In genomic region chr4:138953962-138954371, GRCh38 we compare ENCODE assay signal across 12 cellular contexts.
DNase-seq lines count a peak whose midpoint lies in the region; ATAC-seq and TF ChIP-seq lines count a peak whose summit lies in the region.
"Had no signal": no experiment of that assay in that cellular context is flagged by ENCODE, and none has a peak within 500 bp of the region (broad histone marks: within the 10 kb centered on the region; RNA-seq: fewer than 3 reads in every experiment).

No MANE protein-coding gene starts in this region.

- H3K4me1 ChIP-seq in foreskin keratinocyte, result peaks cover 16% of the 10 kb centered on the region

- no peaks in the 10 kb centered on the region for H3K27me3 ChIP-seq in foreskin keratinocyte

- peak; percentile 9 for ATAC-seq in foreskin keratinocyte
- ATAC-seq in sciatic nerve, result peak; percentile 90
- no peak for ATAC-seq in HG02884 (IDR thresholded peaks at IDR 0.05; ENCODE audit: unreplicated experiment)
- ATAC-seq in HG03025 (IDR thresholded peaks at IDR 0.05; ENCODE audit: low FRiP score, unreplicated experiment), result no peak
- no peak for ATAC-seq in HG03439 (IDR thresholded peaks at IDR 0.05; ENCODE audit: unreplicated experiment)
- ATAC-seq: stimulated activated memory B cell treated with anti-CD40 and anti-IgM and Interleukin-4, amounts not matched to agents 10 μg/mL and 1 μg/mL and 100 μg/mL, for 72 hours had no signal

- in situ Hi-C loops in SK-MEL-5 (cut with HindIII; ENCODE audit: low pct_unique_long_range_greater_than_20kb, low sequenced_read_pairs), result no loop called here

- TF ChIP-seq CTCF in foreskin keratinocyte (conservative IDR thresholded peaks at IDR 0.05), result no peak

- DNase-seq in EH (ENCODE audit: low read depth) (peak; percentile 98), SK-MEL-5 (ENCODE audit: low read depth, low spot score) (peak; percentile 3), foreskin keratinocyte (peak; percentile 83 to 85), sciatic nerve (ENCODE audit: low spot score) (no peak), NCI-H1694 treated with DMSO at 0.1 percent for 48 hours (lab: John Stamatoyannopoulos, UW) (no peak)
- DNase-seq: activated T-cell treated with anti-CD3 and anti-CD28 coated beads for 4 hours, DMS79 treated with DMSO at 0.1 percent for 48 hours, occipital lobe had no signal

- intact Hi-C loops in sciatic nerve (cut with DNase I), result no loop called here

- H3K27ac ChIP-seq in foreskin keratinocyte, result no peak overlapping the region

Comparison
In these comparisons a context has a peak if more than half of its experiments do, and no peak if none do; other contexts are left out.
1. DNase-seq: peak in EH (single experiment), SK-MEL-5 (single experiment) and foreskin keratinocyte (2 of 2); none in sciatic nerve (single experiment) and NCI-H1694 treated with DMSO at 0.1 percent for 48 hours (single experiment).
2. ATAC-seq: peak in foreskin keratinocyte (single experiment) and sciatic nerve (single experiment); none in HG02884 (single experiment), HG03025 (single experiment) and HG03439 (single experiment).